14 cellular contexts compared by ENCODE assay signal in the genomic region with DNA sequence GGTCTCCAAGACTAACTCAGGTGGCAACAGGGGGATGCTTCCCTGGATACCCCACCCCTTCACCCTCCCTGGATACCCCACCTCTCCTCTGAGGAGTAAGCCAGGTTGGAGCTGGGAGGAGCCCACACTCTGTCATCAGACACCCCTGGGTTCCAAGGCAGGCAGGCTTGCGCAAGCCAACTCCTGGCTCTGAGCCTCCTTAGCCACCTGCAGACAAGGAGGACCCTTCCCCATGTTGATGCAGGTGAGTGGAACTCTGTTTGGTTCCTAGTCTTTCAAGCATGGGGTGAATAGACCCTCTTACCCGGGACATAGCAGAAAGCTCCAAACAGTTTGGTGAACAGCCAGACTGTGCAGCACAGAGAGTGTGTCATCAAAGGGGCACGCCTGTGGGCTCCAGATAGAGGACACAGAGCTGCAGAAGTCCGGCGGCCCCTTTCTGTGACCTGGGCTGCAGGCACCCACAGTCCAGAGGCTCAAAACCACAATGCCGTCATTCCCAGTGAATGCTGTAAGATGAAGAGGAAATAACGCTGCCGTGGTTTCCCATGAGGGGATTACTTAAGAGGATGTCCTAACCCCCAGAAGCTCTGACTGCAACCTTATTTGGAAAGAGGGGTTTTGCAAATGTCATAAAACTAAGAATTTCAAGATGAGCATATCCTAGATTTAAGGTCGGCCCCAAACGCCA. TPM values are rescaled to one million over a fixed set of nuclear protein-coding genes. Genes with fewer than 3 reads are reported as not detected.
A peak's percentile ranks its signal among the peaks of the same experiment; 100 is the strongest.
DNase-seq lines count a peak whose midpoint lies in the region; ATAC-seq and TF ChIP-seq lines count a peak whose summit lies in the region.
"Had no signal": no experiment of that assay in that cellular context is flagged by ENCODE, and none has a peak within 500 bp of the region (broad histone marks: within the 10 kb centered on the region; RNA-seq: fewer than 3 reads in every experiment).

No MANE protein-coding gene starts in this region.

- no peak overlapping the region for H3K27ac ChIP-seq in mammary epithelial cell (ENCODE audit: insufficient read depth, low read depth, low read length)
- H3K27ac ChIP-seq in body of pancreas, result no peak overlapping the region
- H3K27ac ChIP-seq: A549, SJSA1 had no signal

- peaks cover 29% of the 10 kb centered on the region for H3K4me1 Mint-ChIP-seq in MCF 10A (ENCODE audit: insufficient read depth, unreplicated experiment)
- H3K4me1 Mint-ChIP-seq: activated CD8-positive, alpha-beta memory T cell treated with anti-CD3 and anti-CD28 coated beads, Interleukin-2, amount 10 ng/mL, durations not matched to agents 7 days and 5 days had no signal

- no peaks in the 10 kb centered on the region for H3K79me2 ChIP-seq in mammary epithelial cell (ENCODE audit: insufficient read depth, low read length)

- H3K4me1 ChIP-seq in mammary epithelial cell (ENCODE audit: insufficient read depth, low read length), result no peaks in the 10 kb centered on the region
- no peaks in the 10 kb centered on the region for H3K4me1 ChIP-seq in body of pancreas
- H3K4me1 ChIP-seq: A549, SJSA1 had no signal

- peak; percentile 86 for DNase-seq in MCF 10A (ENCODE audit: unreplicated experiment)
- no peak for DNase-seq in mammary epithelial cell
- DNase-seq in body of pancreas, result peak in 3 of 4 donors; percentile 26 to 85 (median 29)
- DNase-seq in myocyte (ENCODE audit: low read depth), result peak; percentile 86
- DNase-seq in activated CD8-positive, alpha-beta memory T cell treated with anti-CD3 and anti-CD28 coated beads for 24 hours, result no peak
- DNase-seq in KG1 (lab: John Stamatoyannopoulos, UW), result no peak
- DNase-seq in DMS53 treated with DMSO at 0.1 percent for 48 hours (lab: John Stamatoyannopoulos, UW; ENCODE audit: unreplicated experiment), result no peak
- DNase-seq in NCI-H510A (lab: John Stamatoyannopoulos, UW), result no peak
- DNase-seq: activated CD8-positive, alpha-beta memory T cell treated with anti-CD3 and anti-CD28 coated beads, Interleukin-2, amount 10 ng/mL, durations not matched to agents 7 days and 5 days; central memory CD4-positive, alpha-beta T cell; NCI-H187; occipital lobe had no signal

- H3K4me2 ChIP-seq in mammary epithelial cell (ENCODE audit: insufficient read depth, low read depth, low read length), result no peak overlapping the region
- H3K4me2 ChIP-seq: A549 had no signal

- no peak for TF ChIP-seq CTCF in MCF 10A (IDR thresholded peaks at IDR 0.05; ENCODE audit: unreplicated experiment)
- TF ChIP-seq CTCF in mammary epithelial cell (conservative IDR thresholded peaks at IDR 0.05 in 1 of 2, IDR thresholded peaks at IDR 0.05 in 1 of 2; ENCODE audit: extremely low read depth in 1 of 2, insufficient read depth in 1 of 2, low read depth in 1 of 2, low read length in 2 of 2), result no peak
- TF ChIP-seq CTCF in body of pancreas (IDR thresholded peaks at IDR 0.05), result no peak

- H4K20me1 ChIP-seq in mammary epithelial cell (ENCODE audit: insufficient read depth, low read length), result no peaks in the 10 kb centered on the region

- no peak overlapping the region for H3K9ac ChIP-seq in mammary epithelial cell (ENCODE audit: insufficient read depth, low read length)

- ATAC-seq in body of pancreas, result peak; percentile 24
- ATAC-seq: activated CD8-positive, alpha-beta memory T cell treated with anti-CD3 and anti-CD28 coated beads, Interleukin-2, amount 10 ng/mL, durations not matched to agents 7 days and 5 days had no signal

- intact Hi-C loops in MCF 10A (cut with micrococcal nuclease), result no loop called here
- intact Hi-C loops in mammary epithelial cell (cut with micrococcal nuclease), result no loop called here
- intact Hi-C loops in body of pancreas (cut with DNase I), result no loop called here

- no peak overlapping the region for H2AFZ ChIP-seq in mammary epithelial cell (ENCODE audit: low read depth, low read length)

- in situ Hi-C loops in mammary epithelial cell (cut with MboI; ENCODE audit: low sequenced_read_pairs in 2 of 2), result no loop called here

- H3K36me3 Mint-ChIP-seq in MCF 10A (ENCODE audit: insufficient read depth, unreplicated experiment), result no peaks in the 10 kb centered on the region
- H3K36me3 Mint-ChIP-seq: activated CD8-positive, alpha-beta memory T cell treated with anti-CD3 and anti-CD28 coated beads, Interleukin-2, amount 10 ng/mL, durations not matched to agents 7 days and 5 days had no signal

- no peaks in the 10 kb centered on the region for H3K9me3 Mint-ChIP-seq in MCF 10A (ENCODE audit: unreplicated experiment)

- CTCF ChIA-PET in MCF 10A (lab: Yijun Ruan, JAX) (interaction anchor here (0.7 kb wide), 1 partner anchor 915 kb away, joined by 3 read pairs; no protein-coding TSS in a partner anchor), mammary epithelial cell (lab: Charles Lee; ENCODE audit: low non-redundant PET) (no interaction called here)

- H3K4me3 ChIP-seq in mammary epithelial cell (replicated peaks in 1 of 3; ENCODE audit: insufficient read depth in 1 of 3, low read depth in 2 of 3, low read length in 3 of 3) (no peak overlapping the region), body of pancreas (no peak overlapping the region)
- H3K4me3 ChIP-seq: A549, SJSA1 had no signal

- no peaks in the 10 kb centered on the region for H3K36me3 ChIP-seq in mammary epithelial cell (ENCODE audit: insufficient read depth, low read length)
- H3K36me3 ChIP-seq in body of pancreas (replicated peaks in 1 of 2; ENCODE audit: insufficient read depth in 1 of 2, low read depth in 2 of 2), result no peaks in the 10 kb centered on the region
- H3K36me3 ChIP-seq: SJSA1 had no signal

- no peaks in the 10 kb centered on the region for H3K9me3 ChIP-seq in mammary epithelial cell (replicated peaks; ENCODE audit: insufficient read depth, low read length)
- H3K9me3 ChIP-seq in body of pancreas, result no peaks in the 10 kb centered on the region
- H3K9me3 ChIP-seq: SJSA1 had no signal

- POLR2A ChIA-PET in MCF 10A (lab: Yijun Ruan, JAX), result interaction anchor here (0.6 to 1.0 kb wide), 2 partner anchors 9 to 32 kb away, joined by 3 read pairs; no protein-coding TSS in a partner anchor

- WGBS in mammary epithelial cell (ENCODE audit: low coverage, missing lambda C conversion rate), result 58% methylated on average over 8 of the region's 10 CpGs
- WGBS in body of pancreas, 2 donors, result 45 to 73% methylated on average over 6 to 10 of the region's 10 CpGs

- dilution Hi-C loops in mammary epithelial cell (cut with HindIII; ENCODE audit: low sequenced_read_pairs), result no loop called here

- peak overlapping the region; percentile 76 for H3K27ac Mint-ChIP-seq in MCF 10A (ENCODE audit: low read depth, unreplicated experiment)
- H3K27ac Mint-ChIP-seq: activated CD8-positive, alpha-beta memory T cell treated with anti-CD3 and anti-CD28 coated beads, Interleukin-2, amount 10 ng/mL, durations not matched to agents 7 days and 5 days had no signal

- H3K27me3 Mint-ChIP-seq in MCF 10A (ENCODE audit: insufficient read depth, unreplicated experiment), result no peaks in the 10 kb centered on the region
- H3K27me3 Mint-ChIP-seq: activated CD8-positive, alpha-beta memory T cell treated with anti-CD3 and anti-CD28 coated beads, Interleukin-2, amount 10 ng/mL, durations not matched to agents 7 days and 5 days had no signal

- TF ChIP-seq POLR2A in body of pancreas (IDR thresholded peaks at IDR 0.05), result peak in 1 of 3 donors; percentile 19

- no peak overlapping the region for H3K4me3 Mint-ChIP-seq in MCF 10A (ENCODE audit: unreplicated experiment)
- H3K4me3 Mint-ChIP-seq: activated CD8-positive, alpha-beta memory T cell treated with anti-CD3 and anti-CD28 coated beads, Interleukin-2, amount 10 ng/mL, durations not matched to agents 7 days and 5 days had no signal

- no peaks in the 10 kb centered on the region for H3K27me3 ChIP-seq in mammary epithelial cell (ENCODE audit: insufficient read depth, low read length)
- H3K27me3 ChIP-seq in body of pancreas, result no peaks in the 10 kb centered on the region
- H3K27me3 ChIP-seq: SJSA1 had no signal

- BruUV-seq in MCF 10A (replicated peaks; lab: Mats Ljungman, UMichigan), result no TSS peak
- no TSS peak for BruUV-seq in mammary epithelial cell (replicated peaks; lab: Mats Ljungman, UMichigan)

RNA-seq across cellular contexts. Expression of a gene that starts 12.1 kb away (rescaled TPM):
- total RNA-seq in MCF 10A (2022) (0.34 and 0.42 TPM in 2 replicates), mammary epithelial cell (under 1 TPM in 1 of 2 donors, not detected in 1; 0.82 TPM), body of pancreas (10 to 100 TPM in 1 of 2 donors, 1 to 10 TPM in 1; 1.8 to 15.8 TPM), myocyte (0.57 and 0.70 TPM in 2 replicates)
- polyA plus RNA-seq in mammary epithelial cell, result 0.05 TPM
- not detected for polyA minus RNA-seq in mammary epithelial cell
- polyA plus RNA-seq in myocyte (2012), result 1.9 TPM
- total RNA-seq: activated CD8-positive, alpha-beta memory T cell treated with anti-CD3 and anti-CD28 coated beads, Interleukin-2, amount 10 ng/mL, durations not matched to agents 7 days and 5 days; SJSA1 had no signal
- polyA plus RNA-seq: A549 had no signal

RNA-seq across cellular contexts. Expression of a gene that starts 15.8 kb away (rescaled TPM):
- total RNA-seq in MCF 10A (2022) (6.2 and 8.6 TPM in 2 replicates), mammary epithelial cell (under 1 TPM; under 0.01 to 0.31 TPM), body of pancreas (1 to 10 TPM in 1 of 2 donors, not detected in 1; 4.7 TPM), myocyte (0.05 and 0.16 TPM in 2 replicates)
- polyA plus RNA-seq in mammary epithelial cell, result 1.2 TPM
- polyA minus RNA-seq in mammary epithelial cell, result 19.9 TPM
- polyA plus RNA-seq in myocyte (2012), result 1.9 TPM
- total RNA-seq: activated CD8-positive, alpha-beta memory T cell treated with anti-CD3 and anti-CD28 coated beads, Interleukin-2, amount 10 ng/mL, durations not matched to agents 7 days and 5 days; SJSA1 had no signal
- polyA plus RNA-seq: A549 had no signal

RNA-seq across cellular contexts. Expression of a gene that starts 25.1 kb away (rescaled TPM):
- total RNA-seq in MCF 10A (2022) (not detected in 2 replicates), mammary epithelial cell (not detected), body of pancreas (under 1 TPM in 1 of 2 donors, not detected in 1; 0.78 TPM), myocyte (not detected in 2 replicates)
- 0.08 TPM for polyA plus RNA-seq in mammary epithelial cell
- not detected for polyA minus RNA-seq in mammary epithelial cell
- 0.05 TPM for polyA plus RNA-seq in myocyte (2012)
- total RNA-seq: activated CD8-positive, alpha-beta memory T cell treated with anti-CD3 and anti-CD28 coated beads, Interleukin-2, amount 10 ng/mL, durations not matched to agents 7 days and 5 days; SJSA1 had no signal
- polyA plus RNA-seq: A549 had no signal

RNA-seq across cellular contexts. Expression of a gene that starts 42.8 kb away (rescaled TPM):
- 13.1 and 18.1 TPM in 2 replicates for total RNA-seq in MCF 10A (2022)
- 10 to 100 TPM in 1 of 2 donors, 1 to 10 TPM in 1; 3.7 to 16.1 TPM for total RNA-seq in mammary epithelial cell
- polyA plus RNA-seq in mammary epithelial cell, result 5.2 TPM
- polyA minus RNA-seq in mammary epithelial cell, result 1.2 TPM
- total RNA-seq in body of pancreas, result 10 to 100 TPM in 1 of 2 donors, 1 to 10 TPM in 1; 7.9 to 16.3 TPM
- 5.2 and 8.0 TPM in 2 replicates for total RNA-seq in myocyte
- 17.7 TPM for polyA plus RNA-seq in myocyte (2012)

RNA-seq across cellular contexts. Expression of a gene that starts 59.1 kb away (rescaled TPM):
- total RNA-seq in MCF 10A (2022), result not detected in 2 replicates
- total RNA-seq in mammary epithelial cell, result not detected
- polyA plus RNA-seq in mammary epithelial cell, result not detected
- polyA minus RNA-seq in mammary epithelial cell, result not detected
- total RNA-seq in body of pancreas, result 1 to 10 TPM; 1.6 to 4.9 TPM
- not detected in 2 replicates for total RNA-seq in myocyte
- polyA plus RNA-seq in myocyte (2012), result 0.26 TPM
- total RNA-seq: activated CD8-positive, alpha-beta memory T cell treated with anti-CD3 and anti-CD28 coated beads, Interleukin-2, amount 10 ng/mL, durations not matched to agents 7 days and 5 days; SJSA1 had no signal
- polyA plus RNA-seq: A549 had no signal

Comparison
In these comparisons a context has a peak if more than half of its experiments do, and no peak if none do; other contexts are left out.
1. DNase-seq: peak in MCF 10A (single experiment), body of pancreas (3 of 4) and myocyte (single experiment); none in mammary epithelial cell (single experiment), activated CD8-positive, alpha-beta memory T cell treated with anti-CD3 and anti-CD28 coated beads for 24 hours (single experiment), KG1 (single experiment), DMS53 treated with DMSO at 0.1 percent for 48 hours (single experiment) and NCI-H510A (single experiment).